Comparison of ENCODE assay signal across 25 cellular contexts in genomic region chr1:228216371-228217320, GRCh38. TPM values are rescaled to one million over a fixed set of nuclear protein-coding genes. Genes with fewer than 3 reads are reported as not detected.
DNase-seq lines count a peak whose midpoint lies in the region; ATAC-seq and TF ChIP-seq lines count a peak whose summit lies in the region.
"Had no signal": no experiment of that assay in that cellular context is flagged by ENCODE, and none has a peak within 500 bp of the region (broad histone marks: within the 10 kb centered on the region; RNA-seq: fewer than 3 reads in every experiment).

No MANE protein-coding gene starts in this region.

- H4K5ac ChIP-seq in mesendoderm (ENCODE audit: low read length), result no peak overlapping the region

- H3K4ac ChIP-seq in mesendoderm (ENCODE audit: low read depth, low read length), result no peak overlapping the region

- peak overlapping the region; percentile 25 for H3K56ac ChIP-seq in mesendoderm (ENCODE audit: low read length)

- intact Hi-C loops in spleen (cut with DNase I; ENCODE audit: low total_unique reads), result no loop called here

- H3K18ac ChIP-seq in mesendoderm (ENCODE audit: low read length), result no peak overlapping the region

- H3K27me3 ChIP-seq in cardiac muscle cell, result no peaks in the 10 kb centered on the region
- no peaks in the 10 kb centered on the region for H3K27me3 ChIP-seq in mesendoderm (ENCODE audit: insufficient read depth, low read length, poor library complexity)
- peaks cover 0 to 11% (median 0%) of the 10 kb centered on the region in 7 donors for H3K27me3 ChIP-seq in spleen (replicated peaks in 1 of 7)
- H3K27me3 ChIP-seq: foreskin keratinocyte had no signal

- H3K4me3 ChIP-seq in cardiac muscle cell (no peak overlapping the region), mesendoderm (ENCODE audit: low read length) (no peak overlapping the region), spleen (no peak overlapping the region)
- H3K4me3 ChIP-seq: A549, lung had no signal

- no peaks in the 10 kb centered on the region for H3K79me2 ChIP-seq in mesendoderm (ENCODE audit: control insufficient read depth, insufficient read depth, low read length)

- no peak overlapping the region for H4K8ac ChIP-seq in mesendoderm (ENCODE audit: low read depth, low read length)

- H3K9me3 ChIP-seq in cardiac muscle cell (ENCODE audit: low read depth), result no peaks in the 10 kb centered on the region
- no peaks in the 10 kb centered on the region for H3K9me3 ChIP-seq in spleen
- H3K9me3 ChIP-seq: A549 had no signal

- no CpG with 5 or more reads among the region's 53 CpGs for WGBS in mesendoderm (ENCODE audit: extremely low coverage, insufficient coverage, low lambda C conversion rate)
- 92 to 95% (median 93%) methylated on average over 38 to 53 of the region's 53 CpGs for WGBS in spleen, 5 donors

- H3K23ac ChIP-seq in mesendoderm (ENCODE audit: low read length), result no peak overlapping the region

- no peak overlapping the region for H3K9ac ChIP-seq in mesendoderm (ENCODE audit: low read length)

- H2BK15ac ChIP-seq in mesendoderm (replicated peaks; ENCODE audit: low read depth), result no peak overlapping the region

- H3K27ac ChIP-seq in cardiac muscle cell (peak overlapping the region; percentile 30), mesendoderm (ENCODE audit: low read depth, low read length) (no peak overlapping the region), spleen (no peak overlapping the region)
- H3K27ac ChIP-seq: A549, foreskin keratinocyte had no signal

- no peak overlapping the region for H2BK5ac ChIP-seq in mesendoderm (ENCODE audit: low read length)

- TF ChIP-seq POLR2A in spleen (IDR thresholded peaks at IDR 0.05), result no peak

- H3K36me3 ChIP-seq in cardiac muscle cell (peaks cover 60% of the 10 kb centered on the region), mesendoderm (ENCODE audit: control insufficient read depth, insufficient read depth, low read length) (peaks cover 8% of the 10 kb centered on the region), spleen (peaks cover 0 to 45% (median 23%) of the 10 kb centered on the region in 6 donors)

- no peak for ATAC-seq in HG03175 (IDR thresholded peaks at IDR 0.05; ENCODE audit: unreplicated experiment)
- ATAC-seq: A549, esophagus mucosa, foreskin keratinocyte had no signal

- DNase-seq in activated CD8-positive, alpha-beta memory T cell treated with anti-CD3 and anti-CD28 coated beads for 24 hours, result peak; percentile 47
- DNase-seq in activated CD8-positive, alpha-beta memory T cell treated with anti-CD3 and anti-CD28 coated beads, Interleukin-2, amount 50 U/mL, for 48 hours, result no peak
- DNase-seq in cardiac muscle cell (ENCODE audit: low read depth in 1 of 2, low spot score in 1 of 2), result no peak
- DNase-seq in mesendoderm, result no peak
- DNase-seq in spleen, result peak; percentile 81
- no peak for DNase-seq in DMS153 (lab: John Stamatoyannopoulos, UW)
- no peak for DNase-seq in iPS-NIHi7 (ENCODE audit: extremely low spot score)
- DNase-seq: activated B cell treated with CpG ODN at 0.5 μM for 24 hours; activated CD4-positive, alpha-beta memory T cell treated with anti-CD3 and anti-CD28 coated beads, Interleukin-2, amount 10 ng/mL, durations not matched to agents 7 days and 5 days; activated T-cell treated with anti-CD3 and anti-CD28 coated beads, Interleukin-2, amount 50 U/mL, for 1 hour; DMS79 treated with DMSO at 0.1 percent for 48 hours; foreskin keratinocyte; hippocampal formation; NCI-H187 treated with DMSO at 0.1 percent for 48 hours; NCI-H69; nucleus accumbens; retina; stimulated activated CD4-positive, alpha-beta T cell treated with anti-CD3 and anti-CD28 coated beads, Interleukin-4, amount 100 ng/mL, for 4 hours; stimulated activated naive CD4-positive, alpha-beta T cell; SW 1271; T1000 had no signal

- H3K4me1 ChIP-seq in cardiac muscle cell (ENCODE audit: low read depth), result peaks cover 5% of the 10 kb centered on the region
- H3K4me1 ChIP-seq in mesendoderm (ENCODE audit: control insufficient read depth, low read depth, low read length), result no peaks in the 10 kb centered on the region
- peaks cover 0 to 29% (median 16%) of the 10 kb centered on the region in 6 donors for H3K4me1 ChIP-seq in spleen
- H3K4me1 ChIP-seq: foreskin keratinocyte had no signal

- no peak overlapping the region for H2AK5ac ChIP-seq in mesendoderm (ENCODE audit: low read length)

- no peak overlapping the region for H3K4me2 ChIP-seq in mesendoderm (ENCODE audit: low read length)
- H3K4me2 ChIP-seq: A549 had no signal

- no peak for TF ChIP-seq CTCF in cardiac muscle cell (IDR thresholded peaks at IDR 0.05; ENCODE audit: low read depth, low read length)
- no peak for TF ChIP-seq CTCF in spleen (IDR thresholded peaks at IDR 0.05 in 8 of 11, conservative IDR thresholded peaks at IDR 0.05 in 3 of 11)

- H2BK120ac ChIP-seq in mesendoderm (ENCODE audit: low read depth, low read length), result no peak overlapping the region

- H3K79me1 ChIP-seq in mesendoderm (ENCODE audit: low read length), result peaks cover 11% of the 10 kb centered on the region

RNA-seq across cellular contexts. Expression of gene OBSCN, which starts 8.8 kb away (rescaled TPM):
- 191 and 390 TPM in 2 replicates for total RNA-seq in cardiac muscle cell
- 87.1 and 121 TPM in 2 replicates for polyA plus RNA-seq in cardiac muscle cell
- 5.0 TPM for polyA plus RNA-seq in mesendoderm (2013, experiment 1 of 2)
- 5.2 TPM for polyA plus RNA-seq in mesendoderm (2013, experiment 2 of 2)
- 10 to 100 TPM; 35.3 to 71.7 (median 46.0) TPM for total RNA-seq in spleen
- polyA plus RNA-seq in spleen, result 10 to 100 TPM; 12.6 to 31.6 (median 23.3) TPM

RNA-seq across cellular contexts. Expression of gene IBA57, which starts 51.0 kb away (rescaled TPM):
- total RNA-seq in cardiac muscle cell (4.8 and 5.1 TPM in 2 replicates), spleen (10 to 100 TPM in 5 of 7 donors, 1 to 10 TPM in 2; 7.1 to 14.7 (median 11.6) TPM)
- polyA plus RNA-seq in cardiac muscle cell (6.4 and 8.3 TPM in 2 replicates), spleen (1 to 10 TPM in 2 of 3 donors, under 1 TPM in 1; 0.59 to 4.3 (median 1.1) TPM)
- polyA plus RNA-seq in mesendoderm (2013, experiment 1 of 2), result 2.7 TPM
- 3.0 TPM for polyA plus RNA-seq in mesendoderm (2013, experiment 2 of 2)

Comparison
In these comparisons a context has a peak if more than half of its experiments do, and no peak if none do; other contexts are left out.
1. DNase-seq: peak in activated CD8-positive, alpha-beta memory T cell treated with anti-CD3 and anti-CD28 coated beads for 24 hours (single experiment) and spleen (single experiment); none in activated CD8-positive, alpha-beta memory T cell treated with anti-CD3 and anti-CD28 coated beads, Interleukin-2, amount 50 U/mL, for 48 hours (single experiment), cardiac muscle cell (0 of 2), mesendoderm (single experiment), DMS153 (single experiment) and iPS-NIHi7 (single experiment).